ENCODE assay signal across 1 cellular context in the genomic region with DNA sequence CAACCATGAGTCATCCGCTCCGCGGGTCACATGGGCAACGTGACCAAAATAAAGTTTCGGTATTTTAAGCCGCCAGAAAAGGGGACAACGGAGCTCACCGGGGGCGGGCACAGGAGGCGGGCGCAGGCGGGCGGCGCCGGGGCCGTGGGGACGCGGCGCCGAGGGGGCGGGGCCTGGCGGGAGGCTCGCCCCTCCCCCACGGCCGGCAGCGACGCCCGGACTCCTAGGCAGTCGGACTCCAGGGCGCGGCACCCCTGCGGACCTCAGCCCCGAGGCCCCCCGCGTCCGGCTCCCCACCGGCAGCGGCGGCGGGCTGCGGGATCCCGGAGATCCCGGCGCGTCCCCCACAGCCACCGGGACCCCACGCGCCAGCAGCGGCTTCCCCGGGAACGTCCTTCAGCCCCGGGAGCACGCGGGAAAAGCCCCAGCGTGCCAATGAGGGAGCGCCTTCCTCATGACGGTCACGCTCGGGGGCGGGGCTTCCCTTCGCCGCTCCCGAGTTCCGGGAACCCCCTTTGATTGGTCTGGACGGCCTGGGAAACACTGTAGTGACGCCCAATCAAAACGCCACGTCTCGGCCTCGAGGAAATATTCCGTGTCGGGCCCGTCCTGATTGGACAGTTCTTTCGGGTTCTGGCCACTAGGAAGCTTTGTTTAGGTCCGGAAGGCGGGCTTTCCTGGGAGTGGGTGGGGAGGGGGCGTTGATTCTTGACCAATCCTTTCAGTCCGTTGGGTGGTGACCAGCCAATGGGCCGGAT.
TF ChIP-seq lines count a peak whose summit lies in the region.

No MANE protein-coding gene starts in this region.

TF ChIP-seq in K562, 482 proteins besides CTCF, POLR2A, EP300 and RAD21 (continued from another document and continues in another):
- TF ChIP-seq XRCC5 (IDR thresholded peaks at IDR 0.05; ENCODE audit: low read depth, low read length) (peak; percentile 31; the same call in 1 of the 2 replicates), COPS2 (conservative IDR thresholded peaks at IDR 0.05) (no peak), HDAC8 (tag; IDR thresholded peaks at IDR 0.05) (peak; percentile 70; the same call in 1 of the 2 replicates), ZNF740 (CRISPR knock-in tag; IDR thresholded peaks at IDR 0.05) (peak; percentile 67), ZNF740 (tag; IDR thresholded peaks at IDR 0.05) (no peak), SAP30 (IDR thresholded peaks at IDR 0.05; ENCODE audit: borderline replicate concordance, insufficient read depth, low read depth, low read length, poor library complexity, severe bottlenecking) (peak; percentile 84), MAFG (tag; conservative IDR thresholded peaks at IDR 0.05) (no peak), ZNF23 (CRISPR knock-in tag; IDR thresholded peaks at IDR 0.05) (no peak), RB1 (IDR thresholded peaks at IDR 0.05; ENCODE audit: low read depth) (peak; percentile 99), SP2 (IDR thresholded peaks at IDR 0.05; ENCODE audit: extremely low read depth, low read depth, low read length, poor library complexity, severe bottlenecking) (peak; percentile 91), STAG1 (CRISPR knock-in tag; IDR thresholded peaks at IDR 0.05; ENCODE audit: borderline replicate concordance) (peak; percentile 56; the same call in 1 of the 2 replicates), ZNF133 (CRISPR knock-in tag; IDR thresholded peaks at IDR 0.05) (no peak), KDM1A (IDR thresholded peaks at IDR 0.05) (no peak), ARHGAP35 (IDR thresholded peaks at IDR 0.05; ENCODE audit: partially characterized antibody) (no peak), ERF (CRISPR knock-in tag; IDR thresholded peaks at IDR 0.05) (peak; percentile 82; the same call in 1 of the 2 replicates), HES1 (IDR thresholded peaks at IDR 0.05; ENCODE audit: low read depth) (no peak), GTF2B (IDR thresholded peaks at IDR 0.05; ENCODE audit: extremely low read depth, insufficient read length) (no peak), RERE (CRISPR knock-in tag; IDR thresholded peaks at IDR 0.05; ENCODE audit: borderline replicate concordance) (no peak), ZNF282 (CRISPR knock-in tag; IDR thresholded peaks at IDR 0.05) (peak; percentile 98; the same call in 1 of the 2 replicates), ZNF274 (IDR thresholded peaks at IDR 0.05; ENCODE audit: borderline replicate concordance, low read depth, low read length) (no peak), SAFB2 (IDR thresholded peaks at IDR 0.05; ENCODE audit: borderline replicate concordance, low read depth, low read length, severe bottlenecking) (no peak), HSF4 (CRISPR knock-in tag; IDR thresholded peaks at IDR 0.05; ENCODE audit: borderline replicate concordance) (no peak), TEAD4 (IDR thresholded peaks at IDR 0.05; ENCODE audit: low read length) (no peak), TEAD4 (CRISPR knock-in tag; IDR thresholded peaks at IDR 0.05; ENCODE audit: borderline replicate concordance) (no peak), LEF1 (IDR thresholded peaks at IDR 0.05) (no peak), TBL1XR1 (IDR thresholded peaks at IDR 0.05; ENCODE audit: low read length in 2 of 2) (no peak), PCBP1 (IDR thresholded peaks at IDR 0.05; ENCODE audit: low read depth, low read length, poor library complexity, severe bottlenecking) (peak; percentile 83), GTF2F1 (IDR thresholded peaks at IDR 0.05; ENCODE audit: low read depth, low read length) (0 out of 2 replicates have a peak, but pooled peaks have one; percentile 27), ZNF507 (tag; conservative IDR thresholded peaks at IDR 0.05) (no peak), ZNF143 (CRISPR knock-in tag; IDR thresholded peaks at IDR 0.05) (no peak), CUX1 (CRISPR knock-in tag; IDR thresholded peaks at IDR 0.05) (no peak), E2F6 (IDR thresholded peaks at IDR 0.05; ENCODE audit: borderline replicate concordance in 1 of 2, extremely low read depth in 1 of 2, insufficient read depth in 1 of 2, insufficient read length in 1 of 2, low read depth in 1 of 2, low read length in 1 of 2, poor library complexity in 1 of 2, severe bottlenecking in 1 of 2) (peak; percentile 97), ETV6 (IDR thresholded peaks at IDR 0.05; ENCODE audit: borderline replicate concordance in 1 of 2, low read depth in 2 of 2, low read length in 1 of 2) (no peak), ETV6 (CRISPR knock-in tag; IDR thresholded peaks at IDR 0.05; ENCODE audit: borderline replicate concordance) (peak; percentile 82; the same call in 1 of the 2 replicates)
- TF ChIP-seq, protein P1, sequence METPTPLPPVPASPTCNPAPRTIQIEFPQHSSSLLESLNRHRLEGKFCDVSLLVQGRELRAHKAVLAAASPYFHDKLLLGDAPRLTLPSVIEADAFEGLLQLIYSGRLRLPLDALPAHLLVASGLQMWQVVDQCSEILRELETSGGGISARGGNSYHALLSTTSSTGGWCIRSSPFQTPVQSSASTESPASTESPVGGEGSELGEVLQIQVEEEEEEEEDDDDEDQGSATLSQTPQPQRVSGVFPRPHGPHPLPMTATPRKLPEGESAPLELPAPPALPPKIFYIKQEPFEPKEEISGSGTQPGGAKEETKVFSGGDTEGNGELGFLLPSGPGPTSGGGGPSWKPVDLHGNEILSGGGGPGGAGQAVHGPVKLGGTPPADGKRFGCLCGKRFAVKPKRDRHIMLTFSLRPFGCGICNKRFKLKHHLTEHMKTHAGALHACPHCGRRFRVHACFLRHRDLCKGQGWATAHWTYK (CRISPR knock-in tag; IDR thresholded peaks at IDR 0.05) = peak; percentile 74
- TF ChIP-seq, protein P2, sequence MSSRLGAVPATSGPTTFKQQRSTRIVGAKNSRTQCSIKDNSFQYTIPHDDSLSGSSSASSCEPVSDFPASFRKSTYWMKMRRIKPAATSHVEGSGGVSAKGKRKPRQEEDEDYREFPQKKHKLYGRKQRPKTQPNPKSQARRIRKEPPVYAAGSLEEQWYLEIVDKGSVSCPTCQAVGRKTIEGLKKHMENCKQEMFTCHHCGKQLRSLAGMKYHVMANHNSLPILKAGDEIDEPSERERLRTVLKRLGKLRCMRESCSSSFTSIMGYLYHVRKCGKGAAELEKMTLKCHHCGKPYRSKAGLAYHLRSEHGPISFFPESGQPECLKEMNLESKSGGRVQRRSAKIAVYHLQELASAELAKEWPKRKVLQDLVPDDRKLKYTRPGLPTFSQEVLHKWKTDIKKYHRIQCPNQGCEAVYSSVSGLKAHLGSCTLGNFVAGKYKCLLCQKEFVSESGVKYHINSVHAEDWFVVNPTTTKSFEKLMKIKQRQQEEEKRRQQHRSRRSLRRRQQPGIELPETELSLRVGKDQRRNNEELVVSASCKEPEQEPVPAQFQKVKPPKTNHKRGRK (tag; IDR thresholded peaks at IDR 0.05) = no peak
